In genomic region chr17:30551666-30552339, GRCh38 we compare ENCODE assay signal across 30 cellular contexts.
DNase-seq lines count a peak whose midpoint lies in the region; ATAC-seq and TF ChIP-seq lines count a peak whose summit lies in the region.
"Had no signal": no experiment of that assay in that cellular context is flagged by ENCODE, and none has a peak within 500 bp of the region (broad histone marks: within the 10 kb centered on the region; RNA-seq: fewer than 3 reads in every experiment).

No MANE protein-coding gene starts in this region.

- no peaks in the 10 kb centered on the region for H4K20me1 ChIP-seq in HCT116 (ENCODE audit: insufficient read depth)

- H3K4me1 ChIP-seq in HCT116 (ENCODE audit: control insufficient read depth in 1 of 2, insufficient read depth in 2 of 2, low read length in 2 of 2) (peaks cover 17 to 24% of the 10 kb centered on the region in 2 experiments), endodermal cell (ENCODE audit: control insufficient read depth, insufficient read depth, low read length) (no peaks in the 10 kb centered on the region)
- H3K4me1 ChIP-seq: heart left ventricle, lower lobe of right lung had no signal

- H3K27ac ChIP-seq in HCT116 (ENCODE audit: low read depth, low read length) (no peak overlapping the region), endodermal cell (ENCODE audit: low read depth, low read length) (no peak overlapping the region)
- H3K27ac ChIP-seq in CD4-positive, alpha-beta T cell (ENCODE audit: low read depth, low read length), result no peak overlapping the region
- H3K27ac ChIP-seq: heart left ventricle, lower lobe of right lung, RWPE1 had no signal

- H3K79me2 ChIP-seq in HCT116 (ENCODE audit: insufficient read depth, low read length), result no peaks in the 10 kb centered on the region

- BruUV-seq in HCT116 (replicated peaks; lab: Mats Ljungman, UMichigan), result no TSS peak

- H3K4me3 ChIP-seq in HCT116 (replicated peaks in 1 of 2; ENCODE audit: low read depth in 1 of 2, low read length in 2 of 2), result no peak overlapping the region
- no peak overlapping the region for H3K4me3 ChIP-seq in endodermal cell (ENCODE audit: low read length)
- H3K4me3 ChIP-seq in H7 (ENCODE audit: insufficient read depth, low read depth, low read length), result no peak overlapping the region
- H3K4me3 ChIP-seq: heart left ventricle, lower lobe of right lung, mucosa of descending colon had no signal

- no peak overlapping the region for H2AFZ ChIP-seq in HCT116 (ENCODE audit: low read depth, low read length, poor library complexity, severe bottlenecking)

- 82 to 89% methylated on average over 11 to 15 of the region's 15 CpGs for WGBS in endodermal cell (ENCODE audit: insufficient coverage in 1 of 2, insufficient read length in 1 of 2), 2 experiments

- no peak for TF ChIP-seq CTCF in HCT116 (IDR thresholded peaks at IDR 0.05 in 2 of 3, conservative IDR thresholded peaks at IDR 0.05 in 1 of 3; ENCODE audit: borderline replicate concordance in 1 of 3, insufficient read depth in 1 of 3, low read depth in 2 of 3, low read length in 2 of 3)
- TF ChIP-seq CTCF in endodermal cell (conservative IDR thresholded peaks at IDR 0.05), result no peak
- TF ChIP-seq CTCF in CD4-positive, alpha-beta T cell (IDR thresholded peaks at IDR 0.05), result no peak

- TF ChIP-seq POLR2A in HCT116 (IDR thresholded peaks at IDR 0.05; ENCODE audit: borderline replicate concordance, extremely low read depth, insufficient read depth, insufficient read length), result no peak

- TF ChIP-seq RAD21 in HCT116 (IDR thresholded peaks at IDR 0.05; ENCODE audit: low read depth), result no peak

- no peaks in the 10 kb centered on the region for H3K27me3 Mint-ChIP-seq in endodermal cell (ENCODE audit: insufficient read depth)
- no peaks in the 10 kb centered on the region for H3K27me3 Mint-ChIP-seq in stimulated activated memory B cell treated with anti-CD40 and anti-IgM and Interleukin-4, amounts not matched to agents 10 μg/mL and 1 μg/mL and 100 μg/mL, for 72 hours
- H3K27me3 Mint-ChIP-seq in CD4-positive, alpha-beta T cell, result no peaks in the 10 kb centered on the region

- no peaks in the 10 kb centered on the region for H3K36me3 Mint-ChIP-seq in endodermal cell (ENCODE audit: low read depth)
- peaks cover 6% of the 10 kb centered on the region for H3K36me3 Mint-ChIP-seq in stimulated activated memory B cell treated with anti-CD40 and anti-IgM and Interleukin-4, amounts not matched to agents 10 μg/mL and 1 μg/mL and 100 μg/mL, for 72 hours
- H3K36me3 Mint-ChIP-seq in CD4-positive, alpha-beta T cell (ENCODE audit: low read depth), result no peaks in the 10 kb centered on the region

- H3K4me3 Mint-ChIP-seq in endodermal cell, result no peak overlapping the region
- H3K4me3 Mint-ChIP-seq in stimulated activated memory B cell treated with anti-CD40 and anti-IgM and Interleukin-4, amounts not matched to agents 10 μg/mL and 1 μg/mL and 100 μg/mL, for 72 hours, result peak overlapping the region; percentile 43
- H3K4me3 Mint-ChIP-seq in CD4-positive, alpha-beta T cell, result no peak overlapping the region
- H3K4me3 Mint-ChIP-seq: activated CD8-positive, alpha-beta T cell treated with anti-CD3 and anti-CD28 coated beads, Interleukin-2, amount 10 ng/mL, durations not matched to agents 7 days and 5 days; neural crest cell had no signal

- POLR2A ChIA-PET in HCT116 (lab: Charles Lee), result no interaction called here
- POLR2A ChIA-PET in CD4-positive, alpha-beta T cell (lab: Charles Lee), result no interaction called here

- no peaks in the 10 kb centered on the region for H3K9me3 Mint-ChIP-seq in endodermal cell
- no peaks in the 10 kb centered on the region for H3K9me3 Mint-ChIP-seq in stimulated activated memory B cell treated with anti-CD40 and anti-IgM and Interleukin-4, amounts not matched to agents 10 μg/mL and 1 μg/mL and 100 μg/mL, for 72 hours
- no peaks in the 10 kb centered on the region for H3K9me3 Mint-ChIP-seq in CD4-positive, alpha-beta T cell
- H3K9me3 Mint-ChIP-seq: neural crest cell had no signal

- CTCF ChIA-PET in HCT116 (lab: Charles Lee), result no interaction called here
- CTCF ChIA-PET in CD4-positive, alpha-beta T cell (lab: Charles Lee), result no interaction called here

- no peak overlapping the region for H3K9ac ChIP-seq in HCT116 (ENCODE audit: low read length)
- no peak overlapping the region for H3K9ac ChIP-seq in endodermal cell (ENCODE audit: extremely low read depth, low read length, poor library complexity, severe bottlenecking)

- peak overlapping the region; percentile 74; the same call in 1 of the 2 replicates for H3K4me2 ChIP-seq in HCT116 (ENCODE audit: low read length)

- no peaks in the 10 kb centered on the region for H3K9me2 ChIP-seq in HCT116 (ENCODE audit: insufficient read depth)

- peaks cover 5% of the 10 kb centered on the region for H3K4me1 Mint-ChIP-seq in endodermal cell
- peaks cover 56% of the 10 kb centered on the region for H3K4me1 Mint-ChIP-seq in stimulated activated memory B cell treated with anti-CD40 and anti-IgM and Interleukin-4, amounts not matched to agents 10 μg/mL and 1 μg/mL and 100 μg/mL, for 72 hours
- H3K4me1 Mint-ChIP-seq in CD4-positive, alpha-beta T cell (ENCODE audit: low read depth), result no peaks in the 10 kb centered on the region

- no peaks in the 10 kb centered on the region for H3K27me3 ChIP-seq in HCT116 (ENCODE audit: insufficient read depth, low read length)
- H3K27me3 ChIP-seq in endodermal cell (ENCODE audit: control insufficient read depth, insufficient read depth, low read length, poor library complexity, severe bottlenecking), result no peaks in the 10 kb centered on the region
- H3K27me3 ChIP-seq in H7 (ENCODE audit: control insufficient read depth, insufficient read depth, low read length), result no peaks in the 10 kb centered on the region
- no peaks in the 10 kb centered on the region for H3K27me3 ChIP-seq in CD4-positive, alpha-beta T cell (ENCODE audit: control insufficient read depth, insufficient read depth, low read length)
- H3K27me3 ChIP-seq: heart left ventricle had no signal

- H3K9me3 ChIP-seq in HCT116 (ENCODE audit: control insufficient read depth in 1 of 2, insufficient read depth in 1 of 2, low read depth in 1 of 2, low read length in 2 of 2), result no peaks in the 10 kb centered on the region
- H3K9me3 ChIP-seq in endodermal cell (ENCODE audit: control insufficient read depth, low read length), result no peaks in the 10 kb centered on the region
- H3K9me3 ChIP-seq in CD4-positive, alpha-beta T cell (ENCODE audit: control insufficient read depth, low read length), result no peaks in the 10 kb centered on the region
- H3K9me3 ChIP-seq: heart left ventricle, lower lobe of right lung, mucosa of descending colon had no signal

- RAD21 ChIA-PET in HCT116 (lab: Charles Lee; ENCODE audit: low non-redundant PET in 1 of 2, low total read pairs in 2 of 2, uncharacterized antibody in 2 of 2, unreplicated experiment in 2 of 2), result no interaction called here

- no peak overlapping the region for H3K27ac Mint-ChIP-seq in endodermal cell
- peak overlapping the region; percentile 85 for H3K27ac Mint-ChIP-seq in stimulated activated memory B cell treated with anti-CD40 and anti-IgM and Interleukin-4, amounts not matched to agents 10 μg/mL and 1 μg/mL and 100 μg/mL, for 72 hours
- H3K27ac Mint-ChIP-seq in CD4-positive, alpha-beta T cell, result no peak overlapping the region
- H3K27ac Mint-ChIP-seq: activated CD8-positive, alpha-beta T cell treated with anti-CD3 and anti-CD28 coated beads, Interleukin-2, amount 10 ng/mL, durations not matched to agents 7 days and 5 days had no signal

- H3K36me3 ChIP-seq in HCT116 (ENCODE audit: control insufficient read depth in 1 of 2, insufficient read depth in 2 of 2, low read length in 2 of 2) (no peaks in the 10 kb centered on the region), endodermal cell (ENCODE audit: control insufficient read depth, insufficient read depth, low read length) (no peaks in the 10 kb centered on the region), H7 (replicated peaks; ENCODE audit: control insufficient read depth, insufficient read depth, low read length) (no peaks in the 10 kb centered on the region)
- H3K36me3 ChIP-seq: heart left ventricle, lower lobe of right lung had no signal

- intact Hi-C loops in HCT116 (cut with micrococcal nuclease), result loop anchor here (5.0 kb wide), 1 partner anchor 210 kb away; no protein-coding TSS in a partner anchor
- intact Hi-C loops in CD4-positive, alpha-beta T cell (cut with DNase I, micrococcal nuclease), result no loop called here

- no peak for ATAC-seq in HCT116
- ATAC-seq in stimulated activated memory B cell treated with anti-CD40 and anti-IgM and Interleukin-4, amounts not matched to agents 10 μg/mL and 1 μg/mL and 100 μg/mL, for 72 hours, result no peak
- ATAC-seq in CD4-positive, alpha-beta T cell (ENCODE audit: poor library complexity), result no peak
- ATAC-seq: activated CD4-positive, CD25-positive, alpha-beta regulatory T cell treated with anti-CD3 and anti-CD28 coated beads, Interleukin-2, amount 50 U/mL, for 24 hours; activated CD8-positive, alpha-beta T cell treated with anti-CD3 and anti-CD28 coated beads, Interleukin-2, amount 10 ng/mL, durations not matched to agents 7 days and 5 days; heart left ventricle; lower lobe of right lung; sciatic nerve had no signal

- peak; percentile 9 to 15 for DNase-seq in activated T-cell treated with anti-CD3 and anti-CD28 coated beads, Interleukin-2, amount 50 U/mL, for 48 hours
- no peak for DNase-seq in activated T-cell treated with anti-CD3 and anti-CD28 coated beads for 4 hours
- DNase-seq in HCT116 (ENCODE audit: low read depth, low spot score), result no peak
- peak; percentile 87 for DNase-seq in endodermal cell
- DNase-seq in H7, result no peak
- DNase-seq in CD4-positive, alpha-beta T cell, result no peak
- DNase-seq in anterior cingulate cortex (lab: John Stamatoyannopoulos, UW), result no peak
- DNase-seq: activated CD8-positive, alpha-beta T cell treated with anti-CD3 and anti-CD28 coated beads, Interleukin-2, amount 10 ng/mL, durations not matched to agents 7 days and 5 days; activated gamma-delta T cell treated with Interleukin-2 at 50 U/mL for 16 hours; activated T-cell treated with anti-CD3 and anti-CD28 coated beads, Interleukin-2, amount 50 U/mL, for 1 hour; amniotic stem cell; DMS53; effector memory CD4-positive, alpha-beta T cell; GDM1; heart left ventricle; KG1; kidney glomerular epithelial cell; lower lobe of right lung; MM.1S; mucosa of descending colon; NCI-H1417; NCI-H446; stimulated activated CD4-positive, alpha-beta T cell treated with anti-CD3 and anti-CD28 coated beads, Interleukin-12 subunit alpha, Interleukin-12 subunit beta, amount 100 ng/mL, for 4 hours; stimulated activated CD4-positive, alpha-beta T cell treated with anti-CD3 and anti-CD28 coated beads, Interleukin-4, amount 100 ng/mL, for 1 hour; stimulated activated naive CD4-positive, alpha-beta T cell had no signal

TF ChIP-seq in HCT116, 20 proteins besides CTCF, POLR2A, EP300 and RAD21 (continues in another document):
- no peak for TF ChIP-seq SIN3A (IDR thresholded peaks at IDR 0.05; ENCODE audit: low read depth)
- TF ChIP-seq JUND (IDR thresholded peaks at IDR 0.05), result no peak
- TF ChIP-seq EZH2 (IDR thresholded peaks at IDR 0.05), result no peak

Comparison
In these comparisons a context has a peak if more than half of its experiments do, and no peak if none do; other contexts are left out.
1. DNase-seq: peak in activated T-cell treated with anti-CD3 and anti-CD28 coated beads, Interleukin-2, amount 50 U/mL, for 48 hours (2 of 2) and endodermal cell (single experiment); none in activated T-cell treated with anti-CD3 and anti-CD28 coated beads for 4 hours (single experiment), HCT116 (single experiment), H7 (single experiment), CD4-positive, alpha-beta T cell (0 of 10) and anterior cingulate cortex (0 of 58).